22 cellular contexts compared by ENCODE assay signal in genomic region chr3:60322334-60322856, GRCh38.
DNase-seq lines count a peak whose midpoint lies in the region; ATAC-seq, FAIRE-seq and TF ChIP-seq lines count a peak whose summit lies in the region.
"Had no signal": no experiment of that assay in that cellular context is flagged by ENCODE, and none has a peak within 500 bp of the region (broad histone marks: within the 10 kb centered on the region; RNA-seq: fewer than 3 reads in every experiment).

No MANE protein-coding gene starts in this region.

- no peaks in the 10 kb centered on the region for H3K79me2 ChIP-seq in GM12878 (ENCODE audit: control insufficient read depth, insufficient read depth, low read length)

- no peak for TF ChIP-seq RAD21 in GM12878 (IDR thresholded peaks at IDR 0.05; ENCODE audit: insufficient read depth, low read depth, low read length)

- peak; percentile 71 for FAIRE-seq in GM12878 (lab: Jason Lieb, UNC)
- FAIRE-seq: A204.1, G401.6, GM19239 had no signal

- H3K9me3 Mint-ChIP-seq in mesothelial cell of epicardium, result no peaks in the 10 kb centered on the region
- no peaks in the 10 kb centered on the region for H3K9me3 Mint-ChIP-seq in activated naive CD8-positive, alpha-beta T cell treated with anti-CD3 and anti-CD28 coated beads for 36 hours
- no peaks in the 10 kb centered on the region for H3K9me3 Mint-ChIP-seq in activated naive CD4-positive, alpha-beta T cell treated with anti-CD3 and anti-CD28 coated beads for 36 hours
- H3K9me3 Mint-ChIP-seq: CD4-positive, CD25-positive, alpha-beta regulatory T cell; CD8-positive, alpha-beta T cell; GM23338; H9 had no signal

- SMC1A ChIA-PET in GM12878 (lab: Charles Lee; ENCODE audit: uncharacterized antibody, unreplicated experiment), result no interaction called here

- intact Hi-C loops in GM12878 (cut with micrococcal nuclease; ENCODE audit: unreplicated experiment) (no loop called here), body of pancreas (cut with DNase I) (no loop called here)
- intact Hi-C loops in activated naive CD4-positive, alpha-beta T cell treated with anti-CD3 and anti-CD28 coated beads for 36 hours (cut with micrococcal nuclease), result no loop called here

- TF ChIP-seq CTCF in GM12878 (IDR thresholded peaks at IDR 0.05 in 2 of 3, conservative IDR thresholded peaks at IDR 0.05 in 1 of 3; ENCODE audit: control insufficient read depth in 2 of 3, extremely low read depth in 1 of 3, insufficient read depth in 1 of 3, low read depth in 3 of 3, low read length in 3 of 3) (no peak), body of pancreas (IDR thresholded peaks at IDR 0.05) (no peak), mesothelial cell of epicardium (IDR thresholded peaks at IDR 0.05; ENCODE audit: unreplicated experiment) (no peak)

- no peak for TF ChIP-seq EP300 in GM12878 (IDR thresholded peaks at IDR 0.05; ENCODE audit: borderline replicate concordance in 1 of 2, control insufficient read depth in 1 of 2, low read depth in 2 of 2, low read length in 2 of 2)

- no peaks in the 10 kb centered on the region for H4K20me1 ChIP-seq in GM12878 (ENCODE audit: control insufficient read depth, insufficient read depth)
- H4K20me1 ChIP-seq: BLaER1 had no signal

- H3K4me1 Mint-ChIP-seq in mesothelial cell of epicardium, result peaks cover 49% of the 10 kb centered on the region
- peaks cover 2% of the 10 kb centered on the region for H3K4me1 Mint-ChIP-seq in activated naive CD8-positive, alpha-beta T cell treated with anti-CD3 and anti-CD28 coated beads for 36 hours
- no peaks in the 10 kb centered on the region for H3K4me1 Mint-ChIP-seq in activated naive CD4-positive, alpha-beta T cell treated with anti-CD3 and anti-CD28 coated beads for 36 hours (ENCODE audit: low read depth)
- H3K4me1 Mint-ChIP-seq: B cell, GM23338 had no signal

- H3K36me3 ChIP-seq in GM12878 (ENCODE audit: control insufficient read depth in 2 of 2, insufficient read depth in 2 of 2, low read length in 1 of 2), result no peaks in the 10 kb centered on the region
- no peaks in the 10 kb centered on the region for H3K36me3 ChIP-seq in body of pancreas (replicated peaks in 1 of 2; ENCODE audit: insufficient read depth in 1 of 2, low read depth in 2 of 2)
- H3K36me3 ChIP-seq: BLaER1 had no signal

- BruUV-seq in GM12878 (replicated peaks; lab: Mats Ljungman, UMichigan), result no TSS peak

- no peaks in the 10 kb centered on the region for H3K4me1 ChIP-seq in GM12878 (ENCODE audit: control insufficient read depth, insufficient read depth, low read length)
- no peaks in the 10 kb centered on the region for H3K4me1 ChIP-seq in body of pancreas
- H3K4me1 ChIP-seq: BLaER1, Caco-2 had no signal

- H3K27me3 ChIP-seq in GM12878 (replicated peaks in 1 of 2; ENCODE audit: control insufficient read depth in 2 of 2, insufficient read depth in 2 of 2, low read length in 1 of 2) (no peaks in the 10 kb centered on the region), body of pancreas (no peaks in the 10 kb centered on the region)
- H3K27me3 ChIP-seq: BLaER1 had no signal

- CTCF ChIA-PET in GM12878 (lab: Yijun Ruan, JAX), result no interaction called here
- CTCF ChIA-PET in activated naive CD4-positive, alpha-beta T cell treated with anti-CD3 and anti-CD28 coated beads for 36 hours (lab: Charles Lee), result no interaction called here

- no peak overlapping the region for H3K4me2 ChIP-seq in GM12878 (ENCODE audit: control insufficient read depth, insufficient read depth)
- H3K4me2 ChIP-seq: BLaER1, GM23338 had no signal

- WGBS in GM12878 (ENCODE audit: insufficient coverage, insufficient replicate concordance, low lambda C conversion rate, missing lambda C conversion rate), result 76% methylated on average over 4 of the region's 4 CpGs
- 35 to 37% methylated on average over 4 of the region's 4 CpGs for WGBS in body of pancreas, 2 donors

- no peak overlapping the region for H2AFZ ChIP-seq in GM12878 (ENCODE audit: control insufficient read depth, low read depth, low read length)
- H2AFZ ChIP-seq: GM23338 had no signal

- in situ Hi-C loops in GM12878 (cut with MboI), result no loop called here

- H3K9ac ChIP-seq in GM12878 (ENCODE audit: control insufficient read depth, insufficient read depth, low read length), result no peak overlapping the region
- H3K9ac ChIP-seq: BLaER1 had no signal

- RAD21 ChIA-PET in GM12878 (lab: Charles Lee; ENCODE audit: unreplicated experiment), result no interaction called here

- POLR2A ChIA-PET in GM12878 (lab: Charles Lee), result no interaction called here

- H3K27ac ChIP-seq in GM12878 (ENCODE audit: control insufficient read depth, insufficient read depth) (no peak overlapping the region), body of pancreas (no peak overlapping the region)
- H3K27ac ChIP-seq: BLaER1, C4-2B had no signal

- no peak for ATAC-seq in GM12878
- peak; percentile 40 for ATAC-seq in body of pancreas
- ATAC-seq in left lobe of liver, result peak; percentile 55
- ATAC-seq: CD8-positive, alpha-beta T cell; HCT116 had no signal

- no peaks in the 10 kb centered on the region for H3K27me3 Mint-ChIP-seq in mesothelial cell of epicardium (ENCODE audit: low read depth)
- no peaks in the 10 kb centered on the region for H3K27me3 Mint-ChIP-seq in activated naive CD8-positive, alpha-beta T cell treated with anti-CD3 and anti-CD28 coated beads for 36 hours
- H3K27me3 Mint-ChIP-seq in activated naive CD4-positive, alpha-beta T cell treated with anti-CD3 and anti-CD28 coated beads for 36 hours (ENCODE audit: low read depth), result no peaks in the 10 kb centered on the region
- H3K27me3 Mint-ChIP-seq: B cell; CD4-positive, CD25-positive, alpha-beta regulatory T cell had no signal

- no peaks in the 10 kb centered on the region for H3K36me3 Mint-ChIP-seq in mesothelial cell of epicardium
- H3K36me3 Mint-ChIP-seq in activated naive CD8-positive, alpha-beta T cell treated with anti-CD3 and anti-CD28 coated beads for 36 hours, result no peaks in the 10 kb centered on the region
- H3K36me3 Mint-ChIP-seq in activated naive CD4-positive, alpha-beta T cell treated with anti-CD3 and anti-CD28 coated beads for 36 hours (ENCODE audit: low read depth), result no peaks in the 10 kb centered on the region
- H3K36me3 Mint-ChIP-seq: CD4-positive, CD25-positive, alpha-beta regulatory T cell; CD8-positive, alpha-beta T cell had no signal

- no peak overlapping the region for H3K4me3 Mint-ChIP-seq in mesothelial cell of epicardium
- no peak overlapping the region for H3K4me3 Mint-ChIP-seq in activated naive CD8-positive, alpha-beta T cell treated with anti-CD3 and anti-CD28 coated beads for 36 hours
- H3K4me3 Mint-ChIP-seq in activated naive CD4-positive, alpha-beta T cell treated with anti-CD3 and anti-CD28 coated beads for 36 hours, result no peak overlapping the region
- H3K4me3 Mint-ChIP-seq: B cell; CD4-positive, CD25-positive, alpha-beta regulatory T cell; CD8-positive, alpha-beta T cell; GM23338; H9 had no signal

- TF ChIP-seq POLR2A in GM12878 (IDR thresholded peaks at IDR 0.05; ENCODE audit: low read depth, low read length), result no peak
- TF ChIP-seq POLR2A in body of pancreas (IDR thresholded peaks at IDR 0.05), result no peak

- no peak for DNase-seq in GM12878 (ENCODE audit: low read depth, low spot score)
- DNase-seq in body of pancreas, result no peak
- DNase-seq in left lobe of liver (ENCODE audit: low spot score), result no peak
- no peak for DNase-seq in mesothelial cell of epicardium (ENCODE audit: low spot score in 2 of 2, unreplicated experiment in 2 of 2)
- DNase-seq in activated naive CD8-positive, alpha-beta T cell treated with anti-CD3 and anti-CD28 coated beads for 36 hours, result no peak
- no peak for DNase-seq in NCI-H128 (lab: John Stamatoyannopoulos, UW; ENCODE audit: unreplicated experiment)
- no peak for DNase-seq in activated naive CD4-positive, alpha-beta T cell treated with anti-CD3 and anti-CD28 coated beads for 36 hours
- DNase-seq in A172 (ENCODE audit: low spot score), result no peak
- DNase-seq: Caco-2; CD4-positive, CD25-positive, alpha-beta regulatory T cell; CD8-positive, alpha-beta T cell; DMS153; DND-41; H9 had no signal

- H3K4me3 ChIP-seq in GM12878 (no peak overlapping the region), body of pancreas (no peak overlapping the region)
- H3K4me3 ChIP-seq: BLaER1, GM23338 had no signal

- peak overlapping the region; percentile 82 for H3K27ac Mint-ChIP-seq in mesothelial cell of epicardium
- no peak overlapping the region for H3K27ac Mint-ChIP-seq in activated naive CD8-positive, alpha-beta T cell treated with anti-CD3 and anti-CD28 coated beads for 36 hours
- H3K27ac Mint-ChIP-seq in activated naive CD4-positive, alpha-beta T cell treated with anti-CD3 and anti-CD28 coated beads for 36 hours, result no peak overlapping the region
- H3K27ac Mint-ChIP-seq: B cell; CD4-positive, CD25-positive, alpha-beta regulatory T cell; CD8-positive, alpha-beta T cell; GM23338; H9 had no signal

- H3K9me3 ChIP-seq in GM12878 (replicated peaks; ENCODE audit: control insufficient read depth, insufficient read depth, low read length), result no peaks in the 10 kb centered on the region
- no peaks in the 10 kb centered on the region for H3K9me3 ChIP-seq in body of pancreas
- H3K9me3 ChIP-seq: BLaER1, Caco-2 had no signal

TF ChIP-seq in GM12878, 131 proteins besides CTCF, POLR2A, EP300 and RAD21 (continues in another document):
- TF ChIP-seq POLR2AphosphoS5 (IDR thresholded peaks at IDR 0.05; ENCODE audit: low read length) (no peak), IRF3 (IDR thresholded peaks at IDR 0.05) (no peak)
